Comparison of ENCODE assay signal across 8 cellular contexts in genomic region chr14:60090864-60091519, GRCh38. TPM values are rescaled to one million over a fixed set of nuclear protein-coding genes. Genes with fewer than 3 reads are reported as not detected.
DNase-seq lines count a peak whose midpoint lies in the region; ATAC-seq and TF ChIP-seq lines count a peak whose summit lies in the region.

No MANE protein-coding gene starts in this region.

- WGBS in HUES64: 19% methylated on average over 15 of the region's 16 CpGs
- WGBS in sigmoid colon, 2 donors: 11 to 12% methylated on average over 16 of the region's 16 CpGs

- peak; percentile 4; the same call in 1 of the 3 replicates for ATAC-seq in RWPE2 (ENCODE audit: low read depth)
- ATAC-seq in HG03439 (IDR thresholded peaks at IDR 0.05; ENCODE audit: unreplicated experiment): no peak
- no peak for ATAC-seq in HG02623 (IDR thresholded peaks at IDR 0.05; ENCODE audit: unreplicated experiment)

- DNase-seq in COLO829 (ENCODE audit: low spot score) (peak; percentile 33), RWPE2 (ENCODE audit: low spot score) (no peak), T47D (ENCODE audit: low read depth in 1 of 2, low spot score in 1 of 2) (peak; percentile 26 to 71), sigmoid colon (peak; percentile 80)

- in situ Hi-C loops in T47D (cut with HindIII; ENCODE audit: low pct_unique_long_range_greater_than_20kb, low sequenced_read_pairs): no loop called here

- TF ChIP-seq CTCF in RWPE2 (IDR thresholded peaks at IDR 0.05; ENCODE audit: poor library complexity, severe bottlenecking): no peak
- no peak for TF ChIP-seq CTCF in sigmoid colon (IDR thresholded peaks at IDR 0.05)

- H3K27ac ChIP-seq in HUES64 (ENCODE audit: low read depth, low read length): peak overlapping the region; percentile 98
- H3K27ac ChIP-seq in RWPE2 (ENCODE audit: poor library complexity, severe bottlenecking): peak overlapping the region; percentile 94
- H3K27ac ChIP-seq in iPS-20b (ENCODE audit: low read length): peak overlapping the region; percentile 70
- peak overlapping the region; percentile 94 to 97 (median 95) for H3K27ac ChIP-seq in sigmoid colon

- H3K9ac ChIP-seq in HUES64 (ENCODE audit: low read depth, low read length) (peak overlapping the region; percentile 87), iPS-20b (ENCODE audit: low read depth, low read length) (peak overlapping the region; percentile 95; the same call in 1 of the 2 replicates)

- TF ChIP-seq POLR2A in sigmoid colon (IDR thresholded peaks at IDR 0.05): no peak

- no peaks in the 10 kb centered on the region for H3K27me3 ChIP-seq in HUES64 (ENCODE audit: insufficient read depth, low read length)
- H3K27me3 ChIP-seq in RWPE2 (ENCODE audit: insufficient read depth, poor library complexity, severe bottlenecking): no peaks in the 10 kb centered on the region
- H3K27me3 ChIP-seq in iPS-20b (ENCODE audit: insufficient read depth, low read length): no peaks in the 10 kb centered on the region
- no peaks in the 10 kb centered on the region for H3K27me3 ChIP-seq in sigmoid colon

- H3K9me3 ChIP-seq in HUES64 (ENCODE audit: insufficient read depth, low read depth, low read length) (no peaks in the 10 kb centered on the region), RWPE2 (ENCODE audit: severe bottlenecking) (no peaks in the 10 kb centered on the region), iPS-20b (ENCODE audit: insufficient read depth, low read depth, low read length) (no peaks in the 10 kb centered on the region), sigmoid colon (no peaks in the 10 kb centered on the region)

- H3K4me3 ChIP-seq in HUES64 (ENCODE audit: low read length) (peak overlapping the region; percentile 83), RWPE2 (ENCODE audit: severe bottlenecking) (peak overlapping the region; percentile 57), iPS-20b (ENCODE audit: low read length) (peak overlapping the region; percentile 97), sigmoid colon (peak overlapping the region; percentile 58 to 65 (median 62))

- H3K4me1 ChIP-seq in HUES64 (ENCODE audit: insufficient read depth, low read length) (peaks cover 27% of the 10 kb centered on the region), RWPE2 (ENCODE audit: insufficient read depth, poor library complexity, severe bottlenecking) (peaks cover 26% of the 10 kb centered on the region), iPS-20b (ENCODE audit: insufficient read depth, low read length) (peaks cover 26% of the 10 kb centered on the region), sigmoid colon (peaks cover 0 to 28% (median 25%) of the 10 kb centered on the region in 4 donors)

- intact Hi-C loops in sigmoid colon (cut with DNase I): no loop called here

- H3K36me3 ChIP-seq in HUES64 (ENCODE audit: insufficient read depth, low read length) (no peaks in the 10 kb centered on the region), RWPE2 (ENCODE audit: low read depth) (no peaks in the 10 kb centered on the region; the same call in 1 of the 2 replicates), iPS-20b (ENCODE audit: insufficient read depth, low read depth, low read length) (no peaks in the 10 kb centered on the region), sigmoid colon (no peaks in the 10 kb centered on the region)

- no peak for TF ChIP-seq EP300 in sigmoid colon (IDR thresholded peaks at IDR 0.05)

RNA-seq across cellular contexts. Expression of gene PCNX4, which starts 0.7 kb away (rescaled TPM):
- 28.7 TPM for polyA plus RNA-seq in HUES64 (2013, experiment 1 of 2)
- 35.6 TPM for polyA plus RNA-seq in HUES64 (2013, experiment 2 of 2)
- total RNA-seq in sigmoid colon: 10 to 100 TPM; 43.8 to 55.9 (median 44.3) TPM
- polyA plus RNA-seq in sigmoid colon: 10 to 100 TPM in 1 of 3 donors, 1 to 10 TPM in 2; 3.7 to 10.2 (median 9.9) TPM
